Comparison of ENCODE assay signal across 12 cellular contexts in the genomic region with DNA sequence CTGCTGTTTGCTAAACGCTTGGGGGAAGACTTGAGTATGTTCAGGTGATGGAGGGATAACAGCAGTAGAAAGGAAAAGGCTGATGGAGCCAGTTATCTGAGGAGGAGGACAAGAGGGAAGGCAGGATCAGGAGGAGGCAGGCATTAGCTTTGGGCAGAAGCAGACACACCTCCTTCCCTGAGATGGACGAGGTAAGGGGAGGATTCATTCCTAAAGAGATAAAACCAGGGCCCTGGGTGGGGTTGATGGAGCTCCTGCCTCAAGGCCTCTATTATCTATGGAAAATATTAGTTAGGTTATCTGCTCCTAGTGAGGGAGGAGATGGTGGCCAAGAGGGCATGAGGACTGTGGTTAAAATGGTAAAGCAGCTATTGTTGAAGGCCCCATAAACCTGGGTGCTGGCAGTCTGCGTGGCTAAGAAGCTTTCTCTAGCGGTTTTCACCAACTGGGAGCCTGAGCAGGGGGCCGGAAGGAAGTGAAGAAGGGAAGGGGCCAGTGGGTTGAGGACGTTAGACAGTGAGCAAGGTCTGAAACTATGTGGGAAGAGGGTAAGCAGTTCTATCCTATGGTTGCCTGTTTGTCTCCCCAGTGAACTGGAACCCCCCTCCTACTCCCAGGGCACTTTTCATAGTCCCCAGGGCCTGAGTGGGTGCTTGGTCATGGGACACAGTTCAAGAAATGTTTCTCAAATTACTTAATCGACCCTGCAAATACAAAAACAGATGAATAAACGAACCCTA. TPM values are rescaled to one million over a fixed set of nuclear protein-coding genes. Genes with fewer than 3 reads are reported as not detected.
DNase-seq lines count a peak whose midpoint lies in the region; ATAC-seq and TF ChIP-seq lines count a peak whose summit lies in the region.
"Had no signal": no experiment of that assay in that cellular context is flagged by ENCODE, and none has a peak within 500 bp of the region (broad histone marks: within the 10 kb centered on the region; RNA-seq: fewer than 3 reads in every experiment).

No MANE protein-coding gene starts in this region.

- no peaks in the 10 kb centered on the region for H4K20me1 ChIP-seq in BLaER1 treated with 17β-estradiol and CSF1 and Interleukin-3, amounts not matched to agents 10 nM and 100 nM

- POLR2A ChIA-PET in activated CD8-positive, alpha-beta T cell treated with anti-CD3 and anti-CD28 coated beads for 36 hours (lab: Charles Lee), result no interaction called here

- H3K27me3 Mint-ChIP-seq in activated CD8-positive, alpha-beta T cell treated with anti-CD3 and anti-CD28 coated beads for 36 hours, result no peaks in the 10 kb centered on the region

- peaks cover 0 to 44% (median 27%) of the 10 kb centered on the region in 11 experiments; a peak in 18 of 22 replicates for H3K9me3 ChIP-seq in BLaER1 treated with 17β-estradiol and CSF1 and Interleukin-3, amounts not matched to agents 10 nM and 100 nM (replicated peaks in 1 of 11)
- H3K9me3 ChIP-seq in heart left ventricle, result peaks cover 0 to 3% (median 0%) of the 10 kb centered on the region in 12 donors
- H3K9me3 ChIP-seq: left ventricle myocardium inferior, psoas muscle had no signal

- DNase-seq in activated CD8-positive, alpha-beta T cell treated with anti-CD3 and anti-CD28 coated beads for 36 hours, result peak; percentile 17
- no peak for DNase-seq in Right ventricle myocardium superior
- no peak for DNase-seq in heart left ventricle
- no peak for DNase-seq in NCI-H69 (lab: John Stamatoyannopoulos, UW)
- DNase-seq: activated CD8-positive, alpha-beta memory T cell treated with anti-CD3 and anti-CD28 coated beads, Interleukin-2, amount 50 U/mL, for 4 hours; left ventricle myocardium inferior; NCI-H510A treated with DMSO at 0.1 percent for 48 hours; psoas muscle had no signal

- intact Hi-C loops in activated CD8-positive, alpha-beta T cell treated with anti-CD3 and anti-CD28 coated beads for 36 hours (cut with micrococcal nuclease), result no loop called here
- intact Hi-C loops in Right ventricle myocardium superior (cut with DNase I), result no loop called here
- intact Hi-C loops in heart left ventricle (cut with DNase I), result no loop called here

- CTCF ChIA-PET in activated CD8-positive, alpha-beta T cell treated with anti-CD3 and anti-CD28 coated beads for 36 hours (lab: Charles Lee), result no interaction called here

- no peak for TF ChIP-seq CTCF in activated CD8-positive, alpha-beta T cell treated with anti-CD3 and anti-CD28 coated beads for 36 hours (IDR thresholded peaks at IDR 0.05)
- TF ChIP-seq CTCF in heart left ventricle (IDR thresholded peaks at IDR 0.05), result no peak

- WGBS in heart left ventricle, 4 donors, result 68 to 77% (median 76%) methylated on average over 8 of the region's 8 CpGs

- peak overlapping the region; percentile 36 to 91 (median 82); a peak in 21 of 22 replicates for H3K27ac ChIP-seq in BLaER1 treated with 17β-estradiol and CSF1 and Interleukin-3, amounts not matched to agents 10 nM and 100 nM
- no peak overlapping the region for H3K27ac ChIP-seq in heart left ventricle
- H3K27ac ChIP-seq: left ventricle myocardium inferior, psoas muscle had no signal

- peak overlapping the region; percentile 64 to 95 (median 88) for H3K4me2 ChIP-seq in BLaER1 treated with 17β-estradiol and CSF1 and Interleukin-3, amounts not matched to agents 10 nM and 100 nM

- H3K36me3 Mint-ChIP-seq in activated CD8-positive, alpha-beta T cell treated with anti-CD3 and anti-CD28 coated beads for 36 hours (ENCODE audit: low read depth), result no peaks in the 10 kb centered on the region

- H3K9me3 Mint-ChIP-seq in activated CD8-positive, alpha-beta T cell treated with anti-CD3 and anti-CD28 coated beads for 36 hours, result no peaks in the 10 kb centered on the region

- peak overlapping the region; percentile 34 for H3K27ac Mint-ChIP-seq in activated CD8-positive, alpha-beta T cell treated with anti-CD3 and anti-CD28 coated beads for 36 hours

- no peak for TF ChIP-seq POLR2A in heart left ventricle (IDR thresholded peaks at IDR 0.05)

- peak overlapping the region in 9 of 10 experiments; percentile 13 to 58 (median 38); a peak in 15 of 20 replicates for H3K4me3 ChIP-seq in BLaER1 treated with 17β-estradiol and CSF1 and Interleukin-3, amounts not matched to agents 10 nM and 100 nM
- H3K4me3 ChIP-seq in heart left ventricle, result no peak overlapping the region
- H3K4me3 ChIP-seq: left ventricle myocardium inferior, psoas muscle had no signal

- H3K4me1 ChIP-seq in BLaER1 treated with 17β-estradiol and CSF1 and Interleukin-3, amounts not matched to agents 10 nM and 100 nM, result peaks cover 43 to 58% (median 52%) of the 10 kb centered on the region in 10 experiments
- H3K4me1 ChIP-seq in heart left ventricle, result no peaks in the 10 kb centered on the region
- H3K4me1 ChIP-seq: left ventricle myocardium inferior, psoas muscle had no signal

- H3K27me3 ChIP-seq in BLaER1 treated with 17β-estradiol and CSF1 and Interleukin-3, amounts not matched to agents 10 nM and 100 nM, result no peaks in the 10 kb centered on the region
- no peaks in the 10 kb centered on the region for H3K27me3 ChIP-seq in heart left ventricle

- H3K9ac ChIP-seq in BLaER1 treated with 17β-estradiol and CSF1 and Interleukin-3, amounts not matched to agents 10 nM and 100 nM, result peak overlapping the region in 10 of 11 experiments; percentile 42 to 80 (median 72); a peak in 20 of 22 replicates

- no peak overlapping the region for H3K4me3 Mint-ChIP-seq in activated CD8-positive, alpha-beta T cell treated with anti-CD3 and anti-CD28 coated beads for 36 hours

- no peaks in the 10 kb centered on the region for H3K36me3 ChIP-seq in BLaER1 treated with 17β-estradiol and CSF1 and Interleukin-3, amounts not matched to agents 10 nM and 100 nM
- H3K36me3 ChIP-seq in heart left ventricle, result no peaks in the 10 kb centered on the region
- H3K36me3 ChIP-seq: left ventricle myocardium inferior had no signal

- peaks cover 11% of the 10 kb centered on the region for H3K4me1 Mint-ChIP-seq in activated CD8-positive, alpha-beta T cell treated with anti-CD3 and anti-CD28 coated beads for 36 hours (ENCODE audit: low read depth)

- ATAC-seq in GM18519 (IDR thresholded peaks at IDR 0.05; ENCODE audit: low FRiP score, unreplicated experiment) (peak; percentile 84), HG03045 (IDR thresholded peaks at IDR 0.05; ENCODE audit: unreplicated experiment) (peak; percentile 73), GM19397 (IDR thresholded peaks at IDR 0.05; ENCODE audit: unreplicated experiment) (no peak), Right ventricle myocardium superior (ENCODE audit: poor library complexity) (no peak), heart left ventricle (no peak)
- ATAC-seq in activated CD8-positive, alpha-beta T cell treated with anti-CD3 and anti-CD28 coated beads for 36 hours, result peak; percentile 37
- ATAC-seq: psoas muscle had no signal

RNA-seq across cellular contexts. Expression of gene HK2, which starts 56.6 kb away (rescaled TPM):
- 100 to 1,000 TPM; 121 to 124 TPM for total RNA-seq in activated CD8-positive, alpha-beta T cell treated with anti-CD3 and anti-CD28 coated beads for 36 hours
- total RNA-seq in Right ventricle myocardium superior, result 4.1 TPM
- total RNA-seq in heart left ventricle, result 10 to 100 TPM in 7 of 9 donors, 1 to 10 TPM in 2; 1.9 to 24.6 (median 16.3) TPM
- 10 to 100 TPM in 1 of 2 donors, 1 to 10 TPM in 1; 8.3 to 31.5 TPM for polyA plus RNA-seq in heart left ventricle

Comparison
In these comparisons a context has a peak if more than half of its experiments do, and no peak if none do; other contexts are left out.
1. H3K27ac ChIP-seq: peak in BLaER1 treated with 17β-estradiol and CSF1 and Interleukin-3, amounts not matched to agents 10 nM and 100 nM (11 of 11); none in heart left ventricle (0 of 12).
2. H3K4me3 ChIP-seq: peak in BLaER1 treated with 17β-estradiol and CSF1 and Interleukin-3, amounts not matched to agents 10 nM and 100 nM (9 of 10); none in heart left ventricle (0 of 12).
3. ATAC-seq: peak in GM18519 (single experiment), HG03045 (single experiment) and activated CD8-positive, alpha-beta T cell treated with anti-CD3 and anti-CD28 coated beads for 36 hours (single experiment); none in GM19397 (single experiment), Right ventricle myocardium superior (single experiment) and heart left ventricle (0 of 4).
4. RNA of gene HK2, which starts 56.6 kb away (total RNA-seq): 121 to 124 TPM in activated CD8-positive, alpha-beta T cell treated with anti-CD3 and anti-CD28 coated beads for 36 hours; 1.9 to 24.6 TPM in heart left ventricle and 4.1 TPM in Right ventricle myocardium superior (single experiment); every median in the first group is over 4 times any median in the second.